ENCODE assay signal across 8 cellular contexts in genomic region chr2:36354816-36355156, GRCh38. TPM values are rescaled to one million over a fixed set of nuclear protein-coding genes. Genes with fewer than 3 reads are reported as not detected.
DNase-seq lines count a peak whose midpoint lies in the region; ATAC-seq and TF ChIP-seq lines count a peak whose summit lies in the region.

No MANE protein-coding gene starts in this region.

- no peak for TF ChIP-seq POLR2A in uterus (IDR thresholded peaks at IDR 0.05)

- H3K4me3 ChIP-seq in choroid plexus epithelial cell (ENCODE audit: low read depth, low read length) (peak overlapping the region; percentile 88), uterus (peak overlapping the region; percentile 62 to 87)

- peaks cover 0 to 7% of the 10 kb centered on the region in 2 donors for H3K4me1 ChIP-seq in uterus

- TF ChIP-seq CTCF in choroid plexus epithelial cell (conservative IDR thresholded peaks at IDR 0.05; ENCODE audit: low read depth, low read length), result no peak
- no peak for TF ChIP-seq CTCF in mesothelial cell of epicardium (IDR thresholded peaks at IDR 0.05; ENCODE audit: unreplicated experiment)
- no peak for TF ChIP-seq CTCF in uterus (IDR thresholded peaks at IDR 0.05)

- H3K9me3 ChIP-seq in uterus, result no peaks in the 10 kb centered on the region

- intact Hi-C loops in uterus (cut with DNase I; ENCODE audit: low total_unique reads) (loop anchor here (10.0 kb wide), 2 partner anchors 90 to 1810 kb away; no protein-coding TSS in a partner anchor), left colon (cut with DNase I, micrococcal nuclease) (loop anchor here in 1 of 2 donors (5.0 kb wide), 2 partner anchors 153 to 308 kb away; no protein-coding TSS in a partner anchor)

- H3K27ac ChIP-seq in uterus, result peak overlapping the region; percentile 93 to 96

- CTCF ChIA-PET in HEK293T (lab: Yijun Ruan, JAX), result interaction anchor here (0.9 to 1.4 kb wide), 3 partner anchors 105 to 317 kb away, joined by 3 to 6 read pairs (median 3); no protein-coding TSS in a partner anchor

- H3K27me3 Mint-ChIP-seq in activated naive CD4-positive, alpha-beta T cell treated with anti-CD3 and anti-CD28 coated beads, Interleukin-2, amount 50 U/mL, for 24 hours, result peaks cover 21% of the 10 kb centered on the region
- no peaks in the 10 kb centered on the region for H3K27me3 Mint-ChIP-seq in mesothelial cell of epicardium (ENCODE audit: low read depth)

- DNase-seq in activated naive CD4-positive, alpha-beta T cell treated with Interleukin-2 at 50 U/mL for 16 hours, result no peak
- DNase-seq in choroid plexus epithelial cell (ENCODE audit: low read depth), result no peak
- no peak for DNase-seq in mesothelial cell of epicardium (ENCODE audit: low spot score in 2 of 2, unreplicated experiment in 2 of 2)
- no peak for DNase-seq in uterus
- no peak for DNase-seq in T1000 (lab: John Stamatoyannopoulos, UW)
- no peak for DNase-seq in left colon
- DNase-seq in HEK293T (ENCODE audit: extremely low spot score), result no peak

- no peaks in the 10 kb centered on the region for H3K27me3 ChIP-seq in uterus

- POLR2A ChIA-PET in HEK293T (lab: Yijun Ruan, JAX), result interaction anchor here (1.2 to 1.4 kb wide), 2 partner anchors 13 to 105 kb away, joined by 3 to 4 read pairs; no protein-coding TSS in a partner anchor

- ATAC-seq in left colon, result no peak

- no peaks in the 10 kb centered on the region for H3K36me3 ChIP-seq in uterus

- no peaks in the 10 kb centered on the region for H3K9me3 Mint-ChIP-seq in activated naive CD4-positive, alpha-beta T cell treated with anti-CD3 and anti-CD28 coated beads, Interleukin-2, amount 50 U/mL, for 24 hours
- H3K9me3 Mint-ChIP-seq in mesothelial cell of epicardium, result no peaks in the 10 kb centered on the region

- no peaks in the 10 kb centered on the region for H3K36me3 Mint-ChIP-seq in activated naive CD4-positive, alpha-beta T cell treated with anti-CD3 and anti-CD28 coated beads, Interleukin-2, amount 50 U/mL, for 24 hours
- no peaks in the 10 kb centered on the region for H3K36me3 Mint-ChIP-seq in mesothelial cell of epicardium

- H3K4me3 Mint-ChIP-seq in activated naive CD4-positive, alpha-beta T cell treated with anti-CD3 and anti-CD28 coated beads, Interleukin-2, amount 50 U/mL, for 24 hours, result peak overlapping the region; percentile 80
- H3K4me3 Mint-ChIP-seq in mesothelial cell of epicardium, result peak overlapping the region; percentile 74

- peaks cover 47% of the 10 kb centered on the region for H3K4me1 Mint-ChIP-seq in activated naive CD4-positive, alpha-beta T cell treated with anti-CD3 and anti-CD28 coated beads, Interleukin-2, amount 50 U/mL, for 24 hours
- peaks cover 51% of the 10 kb centered on the region for H3K4me1 Mint-ChIP-seq in mesothelial cell of epicardium

- H3K27ac Mint-ChIP-seq in activated naive CD4-positive, alpha-beta T cell treated with anti-CD3 and anti-CD28 coated beads, Interleukin-2, amount 50 U/mL, for 24 hours, result no peak overlapping the region
- peak overlapping the region; percentile 70 for H3K27ac Mint-ChIP-seq in mesothelial cell of epicardium

TF ChIP-seq in HEK293T, 16 proteins besides CTCF, POLR2A, EP300 and RAD21:
- TF ChIP-seq SP1 (IDR thresholded peaks at IDR 0.05) (no peak), FOXM1 (IDR thresholded peaks at IDR 0.05; ENCODE audit: borderline replicate concordance) (no peak), L3MBTL2 (conservative IDR thresholded peaks at IDR 0.05) (no peak), FOXA1 (IDR thresholded peaks at IDR 0.05) (no peak), ELF4 (IDR thresholded peaks at IDR 0.05) (no peak), LEF1 (IDR thresholded peaks at IDR 0.05; ENCODE audit: borderline replicate concordance) (no peak), ARNT (IDR thresholded peaks at IDR 0.05) (no peak), ZNF384 (IDR thresholded peaks at IDR 0.05) (no peak)

RNA-seq across cellular contexts. Expression of gene CRIM1, which starts 0.8 kb away (rescaled TPM):
- total RNA-seq in mesothelial cell of epicardium (58.3 to 69.7 TPM (median 61.8 TPM) in 3 replicates), uterus (100 to 1,000 TPM in 1 of 4 donors, 10 to 100 TPM in 3; 51.2 to 168 (median 66.6) TPM), left colon (100 to 1,000 TPM in 1 of 2 donors, 10 to 100 TPM in 1; 67.7 to 105 TPM)
